Comparison of ENCODE assay signal across 1 cellular context in the genomic region with DNA sequence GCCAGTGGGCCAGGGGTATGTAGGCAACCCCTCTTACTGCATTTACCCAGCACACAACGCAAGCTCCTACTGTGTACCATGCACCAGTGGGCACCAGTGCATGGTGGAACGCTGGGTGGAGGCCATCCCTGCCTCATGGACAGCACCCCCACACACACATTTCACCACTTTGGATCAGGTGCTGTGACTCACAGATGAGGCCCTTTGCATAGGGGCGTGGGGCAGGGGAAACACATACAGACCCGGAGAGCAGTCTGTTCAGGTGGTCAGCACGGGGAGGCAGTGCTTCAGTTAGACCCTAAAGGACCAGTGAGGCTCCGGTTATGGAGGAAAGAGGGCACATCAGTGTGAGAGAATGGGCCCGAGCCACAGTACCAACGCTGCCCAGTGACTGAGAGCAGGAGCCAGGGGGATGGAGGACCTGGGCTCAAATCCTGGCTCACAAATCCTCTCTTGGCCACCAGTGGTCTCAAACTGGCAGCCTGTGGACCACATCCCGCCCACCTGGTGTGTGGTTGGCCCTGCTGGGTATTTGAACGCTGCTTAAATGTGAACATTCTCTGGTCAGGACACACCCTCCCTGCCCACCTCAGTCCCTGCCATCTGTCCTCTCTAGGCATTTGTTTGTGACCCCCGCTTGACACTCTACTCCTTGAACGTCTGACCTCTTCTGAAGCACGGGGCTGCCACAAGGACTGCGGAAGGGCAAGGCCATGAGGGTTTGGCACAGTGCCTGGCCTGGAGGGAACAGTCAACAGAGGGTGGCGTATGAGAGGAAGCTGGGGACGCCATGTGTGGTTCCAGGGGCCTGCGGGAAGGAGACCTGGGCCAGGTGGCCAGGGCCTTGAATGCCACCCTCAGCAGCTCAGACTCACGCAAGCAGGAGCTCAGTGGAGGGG.
TF ChIP-seq lines count a peak whose summit lies in the region.

No MANE protein-coding gene starts in this region.

TF ChIP-seq in HepG2, 621 proteins besides CTCF, POLR2A, EP300 and RAD21 (continued from another document and continues in another):
- TF ChIP-seq ARID5B (CRISPR knock-in tag; IDR thresholded peaks at IDR 0.05) (peak; percentile 58), MTF2 (CRISPR knock-in tag; IDR thresholded peaks at IDR 0.05; ENCODE audit: borderline replicate concordance) (no peak), PRPF4 (IDR thresholded peaks at IDR 0.05; ENCODE audit: low read depth, low read length, poor library complexity, severe bottlenecking) (no peak), SMAD1 (CRISPR knock-in tag; IDR thresholded peaks at IDR 0.05; ENCODE audit: borderline replicate concordance, low read depth) (no peak), ZNF570 (CRISPR knock-in tag; IDR thresholded peaks at IDR 0.05; ENCODE audit: borderline replicate concordance) (no peak), NCOA2 (CRISPR knock-in tag; IDR thresholded peaks at IDR 0.05) (0 out of 2 replicates have a peak, but pooled peaks have one; percentile 20), ZNF329 (CRISPR knock-in tag; IDR thresholded peaks at IDR 0.05; ENCODE audit: low read depth) (no peak), KAT2B (IDR thresholded peaks at IDR 0.05; ENCODE audit: borderline replicate concordance, low read depth, low read length) (no peak), MXI1 (IDR thresholded peaks at IDR 0.05; ENCODE audit: borderline replicate concordance, low read depth, low read length) (no peak), NR3C1 (CRISPR knock-in tag; IDR thresholded peaks at IDR 0.05) (no peak), RARG (CRISPR knock-in tag; IDR thresholded peaks at IDR 0.05; ENCODE audit: low read depth) (no peak), ARHGAP35 (CRISPR knock-in tag; IDR thresholded peaks at IDR 0.05; ENCODE audit: borderline replicate concordance) (no peak), U2AF1 (optimal IDR thresholded peaks at IDR 0.05; ENCODE audit: low read depth, low read length) (no peak), ZNF235 (CRISPR knock-in tag; IDR thresholded peaks at IDR 0.05; ENCODE audit: borderline replicate concordance) (no peak), MAZ (IDR thresholded peaks at IDR 0.05; ENCODE audit: borderline replicate concordance, low read depth, low read length) (no peak), MAZ (CRISPR knock-in tag; IDR thresholded peaks at IDR 0.05; ENCODE audit: low read depth) (no peak), ZNF414 (CRISPR knock-in tag; IDR thresholded peaks at IDR 0.05) (no peak), SOX5 (CRISPR knock-in tag; IDR thresholded peaks at IDR 0.05; ENCODE audit: borderline replicate concordance) (0 out of 2 replicates have a peak, but pooled peaks have one; percentile 29), FOXP1 (IDR thresholded peaks at IDR 0.05) (no peak), FOXP1 (CRISPR knock-in tag; IDR thresholded peaks at IDR 0.05) (no peak), POLR2AphosphoS5 (IDR thresholded peaks at IDR 0.05; ENCODE audit: low read depth, low read length) (no peak), SETDB1 (CRISPR knock-in tag; IDR thresholded peaks at IDR 0.05; ENCODE audit: borderline replicate concordance) (no peak), HNRNPH1 (optimal IDR thresholded peaks at IDR 0.05; ENCODE audit: low read depth, low read length) (no peak), HOXA3 (CRISPR knock-in tag; IDR thresholded peaks at IDR 0.05) (peak; percentile 44; the same call in 1 of the 2 replicates), ZNF878 (CRISPR knock-in tag; IDR thresholded peaks at IDR 0.05) (no peak), ZBTB42 (CRISPR knock-in tag; IDR thresholded peaks at IDR 0.05) (no peak), NR0B2 (CRISPR knock-in tag; IDR thresholded peaks at IDR 0.05) (no peak), ASH2L (IDR thresholded peaks at IDR 0.05; ENCODE audit: insufficient read length, low read depth, low read length) (no peak), CC2D1A (CRISPR knock-in tag; IDR thresholded peaks at IDR 0.05) (no peak), ZNF629 (CRISPR knock-in tag; conservative IDR thresholded peaks at IDR 0.05) (no peak), HNF4G (IDR thresholded peaks at IDR 0.05; ENCODE audit: borderline replicate concordance, low read depth, low read length) (no peak), HNF4G (CRISPR knock-in tag; IDR thresholded peaks at IDR 0.05; ENCODE audit: borderline replicate concordance, low read depth) (no peak), ZNF569 (CRISPR knock-in tag; IDR thresholded peaks at IDR 0.05; ENCODE audit: borderline replicate concordance) (no peak), GZF1 (CRISPR knock-in tag; IDR thresholded peaks at IDR 0.05) (no peak)
- TF ChIP-seq, protein P1, sequence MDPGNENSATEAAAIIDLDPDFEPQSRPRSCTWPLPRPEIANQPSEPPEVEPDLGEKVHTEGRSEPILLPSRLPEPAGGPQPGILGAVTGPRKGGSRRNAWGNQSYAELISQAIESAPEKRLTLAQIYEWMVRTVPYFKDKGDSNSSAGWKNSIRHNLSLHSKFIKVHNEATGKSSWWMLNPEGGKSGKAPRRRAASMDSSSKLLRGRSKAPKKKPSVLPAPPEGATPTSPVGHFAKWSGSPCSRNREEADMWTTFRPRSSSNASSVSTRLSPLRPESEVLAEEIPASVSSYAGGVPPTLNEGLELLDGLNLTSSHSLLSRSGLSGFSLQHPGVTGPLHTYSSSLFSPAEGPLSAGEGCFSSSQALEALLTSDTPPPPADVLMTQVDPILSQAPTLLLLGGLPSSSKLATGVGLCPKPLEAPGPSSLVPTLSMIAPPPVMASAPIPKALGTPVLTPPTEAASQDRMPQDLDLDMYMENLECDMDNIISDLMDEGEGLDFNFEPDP (CRISPR knock-in tag; conservative IDR thresholded peaks at IDR 0.05): no peak
- TF ChIP-seq, protein P2, sequence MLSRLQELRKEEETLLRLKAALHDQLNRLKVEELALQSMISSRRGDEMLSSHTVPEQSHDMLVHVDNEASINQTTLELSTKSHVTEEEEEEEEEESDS (CRISPR knock-in tag; IDR thresholded peaks at IDR 0.05; ENCODE audit: borderline replicate concordance): no peak
- TF ChIP-seq, protein P3, sequence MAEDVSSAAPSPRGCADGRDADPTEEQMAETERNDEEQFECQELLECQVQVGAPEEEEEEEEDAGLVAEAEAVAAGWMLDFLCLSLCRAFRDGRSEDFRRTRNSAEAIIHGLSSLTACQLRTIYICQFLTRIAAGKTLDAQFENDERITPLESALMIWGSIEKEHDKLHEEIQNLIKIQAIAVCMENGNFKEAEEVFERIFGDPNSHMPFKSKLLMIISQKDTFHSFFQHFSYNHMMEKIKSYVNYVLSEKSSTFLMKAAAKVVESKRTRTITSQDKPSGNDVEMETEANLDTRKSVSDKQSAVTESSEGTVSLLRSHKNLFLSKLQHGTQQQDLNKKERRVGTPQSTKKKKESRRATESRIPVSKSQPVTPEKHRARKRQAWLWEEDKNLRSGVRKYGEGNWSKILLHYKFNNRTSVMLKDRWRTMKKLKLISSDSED (CRISPR knock-in tag; IDR thresholded peaks at IDR 0.05): no peak
- TF ChIP-seq, protein P4, sequence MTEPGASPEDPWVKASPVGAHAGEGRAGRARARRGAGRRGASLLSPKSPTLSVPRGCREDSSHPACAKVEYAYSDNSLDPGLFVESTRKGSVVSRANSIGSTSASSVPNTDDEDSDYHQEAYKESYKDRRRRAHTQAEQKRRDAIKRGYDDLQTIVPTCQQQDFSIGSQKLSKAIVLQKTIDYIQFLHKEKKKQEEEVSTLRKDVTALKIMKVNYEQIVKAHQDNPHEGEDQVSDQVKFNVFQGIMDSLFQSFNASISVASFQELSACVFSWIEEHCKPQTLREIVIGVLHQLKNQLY (CRISPR knock-in tag; IDR thresholded peaks at IDR 0.05): peak; percentile 48; the same call in 1 of the 2 replicates
- TF ChIP-seq, protein P5, sequence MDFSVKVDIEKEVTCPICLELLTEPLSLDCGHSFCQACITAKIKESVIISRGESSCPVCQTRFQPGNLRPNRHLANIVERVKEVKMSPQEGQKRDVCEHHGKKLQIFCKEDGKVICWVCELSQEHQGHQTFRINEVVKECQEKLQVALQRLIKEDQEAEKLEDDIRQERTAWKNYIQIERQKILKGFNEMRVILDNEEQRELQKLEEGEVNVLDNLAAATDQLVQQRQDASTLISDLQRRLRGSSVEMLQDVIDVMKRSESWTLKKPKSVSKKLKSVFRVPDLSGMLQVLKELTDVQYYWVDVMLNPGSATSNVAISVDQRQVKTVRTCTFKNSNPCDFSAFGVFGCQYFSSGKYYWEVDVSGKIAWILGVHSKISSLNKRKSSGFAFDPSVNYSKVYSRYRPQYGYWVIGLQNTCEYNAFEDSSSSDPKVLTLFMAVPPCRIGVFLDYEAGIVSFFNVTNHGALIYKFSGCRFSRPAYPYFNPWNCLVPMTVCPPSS (IDR thresholded peaks at IDR 0.05): no peak
- TF ChIP-seq, protein P6, sequence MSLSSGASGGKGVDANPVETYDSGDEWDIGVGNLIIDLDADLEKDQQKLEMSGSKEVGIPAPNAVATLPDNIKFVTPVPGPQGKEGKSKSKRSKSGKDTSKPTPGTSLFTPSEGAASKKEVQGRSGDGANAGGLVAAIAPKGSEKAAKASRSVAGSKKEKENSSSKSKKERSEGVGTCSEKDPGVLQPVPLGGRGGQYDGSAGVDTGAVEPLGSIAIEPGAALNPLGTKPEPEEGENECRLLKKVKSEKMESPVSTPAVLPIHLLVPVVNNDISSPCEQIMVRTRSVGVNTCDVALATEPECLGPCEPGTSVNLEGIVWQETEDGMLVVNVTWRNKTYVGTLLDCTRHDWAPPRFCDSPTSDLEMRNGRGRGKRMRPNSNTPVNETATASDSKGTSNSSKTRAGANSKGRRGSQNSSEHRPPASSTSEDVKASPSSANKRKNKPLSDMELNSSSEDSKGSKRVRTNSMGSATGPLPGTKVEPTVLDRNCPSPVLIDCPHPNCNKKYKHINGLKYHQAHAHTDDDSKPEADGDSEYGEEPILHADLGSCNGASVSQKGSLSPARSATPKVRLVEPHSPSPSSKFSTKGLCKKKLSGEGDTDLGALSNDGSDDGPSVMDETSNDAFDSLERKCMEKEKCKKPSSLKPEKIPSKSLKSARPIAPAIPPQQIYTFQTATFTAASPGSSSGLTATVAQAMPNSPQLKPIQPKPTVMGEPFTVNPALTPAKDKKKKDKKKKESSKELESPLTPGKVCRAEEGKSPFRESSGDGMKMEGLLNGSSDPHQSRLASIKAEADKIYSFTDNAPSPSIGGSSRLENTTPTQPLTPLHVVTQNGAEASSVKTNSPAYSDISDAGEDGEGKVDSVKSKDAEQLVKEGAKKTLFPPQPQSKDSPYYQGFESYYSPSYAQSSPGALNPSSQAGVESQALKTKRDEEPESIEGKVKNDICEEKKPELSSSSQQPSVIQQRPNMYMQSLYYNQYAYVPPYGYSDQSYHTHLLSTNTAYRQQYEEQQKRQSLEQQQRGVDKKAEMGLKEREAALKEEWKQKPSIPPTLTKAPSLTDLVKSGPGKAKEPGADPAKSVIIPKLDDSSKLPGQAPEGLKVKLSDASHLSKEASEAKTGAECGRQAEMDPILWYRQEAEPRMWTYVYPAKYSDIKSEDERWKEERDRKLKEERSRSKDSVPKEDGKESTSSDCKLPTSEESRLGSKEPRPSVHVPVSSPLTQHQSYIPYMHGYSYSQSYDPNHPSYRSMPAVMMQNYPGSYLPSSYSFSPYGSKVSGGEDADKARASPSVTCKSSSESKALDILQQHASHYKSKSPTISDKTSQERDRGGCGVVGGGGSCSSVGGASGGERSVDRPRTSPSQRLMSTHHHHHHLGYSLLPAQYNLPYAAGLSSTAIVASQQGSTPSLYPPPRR (CRISPR knock-in tag; IDR thresholded peaks at IDR 0.05; ENCODE audit: borderline replicate concordance): no peak
- TF ChIP-seq, protein P7, sequence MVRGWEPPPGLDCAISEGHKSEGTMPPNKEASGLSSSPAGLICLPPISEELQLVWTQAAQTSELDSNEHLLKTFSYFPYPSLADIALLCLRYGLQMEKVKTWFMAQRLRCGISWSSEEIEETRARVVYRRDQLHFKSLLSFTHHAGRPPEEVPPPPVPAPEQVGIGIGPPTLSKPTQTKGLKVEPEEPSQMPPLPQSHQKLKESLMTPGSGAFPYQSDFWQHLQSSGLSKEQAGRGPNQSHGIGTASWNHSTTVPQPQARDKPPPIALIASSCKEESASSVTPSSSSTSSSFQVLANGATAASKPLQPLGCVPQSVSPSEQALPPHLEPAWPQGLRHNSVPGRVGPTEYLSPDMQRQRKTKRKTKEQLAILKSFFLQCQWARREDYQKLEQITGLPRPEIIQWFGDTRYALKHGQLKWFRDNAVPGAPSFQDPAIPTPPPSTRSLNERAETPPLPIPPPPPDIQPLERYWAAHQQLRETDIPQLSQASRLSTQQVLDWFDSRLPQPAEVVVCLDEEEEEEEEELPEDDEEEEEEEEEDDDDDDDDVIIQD (CRISPR knock-in tag; IDR thresholded peaks at IDR 0.05; ENCODE audit: low read depth): no peak
